14 cellular contexts compared by ENCODE assay signal in the genomic region with DNA sequence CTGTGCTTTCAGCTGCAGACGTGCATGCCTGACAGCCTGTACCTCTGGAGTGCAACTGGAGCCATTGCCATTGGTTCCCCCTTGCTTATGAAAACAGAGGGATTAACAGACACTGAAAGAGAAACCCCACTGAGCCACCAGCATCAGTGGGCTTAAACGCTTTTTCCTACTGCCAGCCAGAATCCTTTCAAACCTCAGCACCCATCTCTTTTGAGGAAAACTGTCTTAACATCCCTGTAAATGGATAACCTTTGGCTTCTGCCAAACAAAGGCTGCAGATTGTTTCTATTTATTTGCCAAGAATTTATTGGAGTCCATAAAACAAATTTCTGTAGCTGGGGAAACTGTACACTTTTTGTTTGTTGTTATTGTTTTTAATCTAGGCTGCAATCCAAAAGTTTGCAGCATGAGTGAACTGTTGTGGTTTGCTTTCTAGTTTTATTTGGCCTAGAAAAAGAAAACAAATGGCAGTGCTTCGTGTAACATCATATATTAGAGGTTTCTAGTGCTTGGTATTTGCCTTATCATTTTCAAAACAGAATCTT.
DNase-seq lines count a peak whose midpoint lies in the region; ATAC-seq and TF ChIP-seq lines count a peak whose summit lies in the region.
"Had no signal": no experiment of that assay in that cellular context is flagged by ENCODE, and none has a peak within 500 bp of the region (broad histone marks: within the 10 kb centered on the region; RNA-seq: fewer than 3 reads in every experiment).

No MANE protein-coding gene starts in this region.

- DNase-seq in NCI-H1105 treated with DMSO at 0.1 percent for 48 hours (lab: John Stamatoyannopoulos, UW) = peak; percentile 54
- no peak for DNase-seq in NCI-H1105 (lab: John Stamatoyannopoulos, UW)
- peak; percentile 43 for DNase-seq in NCI-H128 (lab: John Stamatoyannopoulos, UW; ENCODE audit: unreplicated experiment)
- peak; percentile 52 for DNase-seq in choroid plexus epithelial cell (ENCODE audit: low read depth)
- peak; percentile 26 for DNase-seq in pons (ENCODE audit: low spot score)
- no peak for DNase-seq in NCI-H748 treated with DMSO at 0.1 percent for 48 hours (lab: John Stamatoyannopoulos, UW)
- no peak for DNase-seq in NCI-H2171 treated with DMSO at 0.1 percent for 48 hours (lab: John Stamatoyannopoulos, UW)
- DNase-seq: activated CD8-positive, alpha-beta memory T cell treated with anti-CD3 and anti-CD28 coated beads, Interleukin-2, amount 10 ng/mL, durations not matched to agents 7 days and 5 days; amygdala; erythroblast; GDM1; kidney; stimulated activated naive B cell treated with anti-CD40 and anti-IgM and Interleukin-4, amounts not matched to agents 10 μg/mL and 1 μg/mL and 100 μg/mL, for 72 hours had no signal

- no peak overlapping the region for H3K4me3 ChIP-seq in choroid plexus epithelial cell (ENCODE audit: low read depth, low read length)

- no peak for TF ChIP-seq CTCF in choroid plexus epithelial cell (conservative IDR thresholded peaks at IDR 0.05; ENCODE audit: low read depth, low read length)

- ATAC-seq in HG03280 (IDR thresholded peaks at IDR 0.05; ENCODE audit: unreplicated experiment) = no peak
- ATAC-seq: activated CD8-positive, alpha-beta memory T cell treated with anti-CD3 and anti-CD28 coated beads, Interleukin-2, amount 10 ng/mL, durations not matched to agents 7 days and 5 days; stimulated activated naive B cell treated with anti-CD40 and anti-IgM and Interleukin-4, amounts not matched to agents 10 μg/mL and 1 μg/mL and 100 μg/mL, for 72 hours had no signal

Comparison
In these comparisons a context has a peak if more than half of its experiments do, and no peak if none do; other contexts are left out.
1. DNase-seq: peak in NCI-H1105 treated with DMSO at 0.1 percent for 48 hours (single experiment), NCI-H128 (single experiment), choroid plexus epithelial cell (single experiment) and pons (single experiment); none in NCI-H1105 (single experiment), NCI-H748 treated with DMSO at 0.1 percent for 48 hours (single experiment) and NCI-H2171 treated with DMSO at 0.1 percent for 48 hours (single experiment).